In the genomic region with DNA sequence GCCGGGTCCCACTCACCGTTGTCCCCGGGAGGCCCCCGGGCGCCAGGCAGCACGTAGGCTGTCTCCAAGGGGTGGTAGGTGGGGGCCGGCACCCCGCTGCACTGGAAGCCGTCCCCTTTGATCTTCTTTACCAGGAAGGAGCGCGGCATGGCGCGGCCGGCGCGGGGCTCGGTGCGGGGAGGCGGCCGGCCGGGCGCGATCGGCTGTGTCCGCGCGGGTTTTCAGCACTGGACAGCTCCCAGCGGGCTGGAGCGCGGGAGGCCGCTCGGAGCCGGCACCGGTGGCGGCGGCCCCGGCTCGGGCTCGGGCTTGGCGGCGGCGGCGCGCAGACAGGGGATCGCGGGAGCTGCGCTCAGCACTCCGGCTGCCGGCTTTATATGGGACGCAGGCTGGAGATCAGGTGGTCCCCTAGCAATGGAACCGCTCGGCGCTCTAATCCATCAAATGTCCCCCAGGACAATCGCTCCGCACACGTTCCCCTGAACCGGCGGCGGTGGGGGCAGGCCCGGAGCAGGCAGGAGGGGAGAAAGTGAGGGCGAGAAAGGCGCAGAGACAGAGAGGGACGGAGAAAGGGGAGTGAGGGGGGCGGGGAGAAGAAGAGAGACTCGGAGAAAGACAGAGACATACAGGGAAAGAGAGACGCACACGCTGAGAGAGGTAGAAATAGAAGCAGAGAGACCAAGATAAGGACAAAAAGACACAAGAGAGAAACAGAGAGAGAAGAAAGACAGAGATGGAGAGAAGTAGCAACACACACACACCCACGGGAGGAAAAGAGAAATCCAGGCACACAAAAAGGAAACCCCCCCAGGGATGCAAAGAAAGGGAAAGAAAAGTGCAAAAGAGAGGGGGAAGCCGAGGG, we compare ENCODE assay signal across 8 cellular contexts. TPM values are rescaled to one million over a fixed set of nuclear protein-coding genes. Genes with fewer than 3 reads are reported as not detected.
DNase-seq lines count a peak whose midpoint lies in the region; ATAC-seq and TF ChIP-seq lines count a peak whose summit lies in the region.

TSS of gene SCRT2 (minus strand) at position 350 of the 862 bp plus-strand sequence. CDS start at position 149, 201 bp downstream.

- H3K27me3 ChIP-seq in stomach, result peaks cover 0 to 100% (median 68%) of the 10 kb centered on the region in 3 donors

- no peak for TF ChIP-seq CTCF in GM13977 (IDR thresholded peaks at IDR 0.05; ENCODE audit: extremely low read depth, insufficient read depth, missing control alignments)
- TF ChIP-seq CTCF in nephron progenitor cell (IDR thresholded peaks at IDR 0.05), result no peak
- TF ChIP-seq CTCF in stomach (IDR thresholded peaks at IDR 0.05), result no peak

- H3K9me3 ChIP-seq in stomach, result no peaks in the 10 kb centered on the region

- no peaks in the 10 kb centered on the region for H3K36me3 Mint-ChIP-seq in nephron progenitor cell (ENCODE audit: low read depth)

- in situ Hi-C loops in GM13977 (cut with MboI; ENCODE audit: low pct_unique_long_range_greater_than_20kb, low sequenced_read_pairs, unreplicated experiment), result no loop called here

- no peaks in the 10 kb centered on the region for H3K9me3 Mint-ChIP-seq in nephron progenitor cell

- TF ChIP-seq POLR2A in stomach (IDR thresholded peaks at IDR 0.05), result no peak

- TF ChIP-seq EP300 in stomach (IDR thresholded peaks at IDR 0.05), result no peak

- peaks cover 42% of the 10 kb centered on the region for H3K4me1 Mint-ChIP-seq in nephron progenitor cell

- no peak within 1 kb of the TSS for H3K27ac Mint-ChIP-seq in nephron progenitor cell

- peak; percentile 84 for DNase-seq in GM13977 (ENCODE audit: low spot score)
- DNase-seq in NCI-H82 (lab: John Stamatoyannopoulos, UW), result peak; percentile 71
- peak; percentile 38 to 44 for DNase-seq in activated T-helper 1 cell treated with anti-CD3 and anti-CD28 coated beads, Interleukin-2, amount 50 U/mL, for 16 hours (ENCODE audit: low read depth in 1 of 2, low spot score in 1 of 2)
- DNase-seq in fibroblast of peridontal ligament (ENCODE audit: extremely low read depth), result peak; percentile 56
- peak; percentile 97 for DNase-seq in nephron progenitor cell
- peak; percentile 87 for DNase-seq in stomach
- DNase-seq in NCI-H1436 treated with DMSO at 0.1 percent for 48 hours (lab: John Stamatoyannopoulos, UW), result no peak

- no peak for ATAC-seq in GM18511 (IDR thresholded peaks at IDR 0.05; ENCODE audit: unreplicated experiment)

- H3K4me1 ChIP-seq in stomach, result peaks cover 12 to 24% (median 21%) of the 10 kb centered on the region in 4 donors

- no peaks in the 10 kb centered on the region for H3K36me3 ChIP-seq in stomach

- H3K27me3 Mint-ChIP-seq in nephron progenitor cell (ENCODE audit: low read depth, poor library complexity), result peaks cover 95% of the 10 kb centered on the region

- intact Hi-C loops in stomach (cut with DNase I; ENCODE audit: low total_unique reads), result no loop called here

- H3K27ac ChIP-seq in stomach, result no peak within 1 kb of the TSS

- 1 to 2% (median 1%) methylated on average over 34 to 69 of the region's 69 CpGs for WGBS in stomach, 5 donors

- H3K4me3 ChIP-seq in stomach, result peak within 1 kb of the TSS in 3 of 4 donors; percentile 5 to 26 (median 23)

- H3K4me3 Mint-ChIP-seq in nephron progenitor cell, result peak within 1 kb of the TSS; percentile 76

RNA-seq across cellular contexts. Expression of gene SCRT2, which starts in this region (rescaled TPM):
- not detected for total RNA-seq in stomach
- not detected for polyA plus RNA-seq in stomach

Comparison
In these comparisons a context has a peak if more than half of its experiments do, and no peak if none do; other contexts are left out.
1. Peak in DNase-seq and H3K4me3 ChIP-seq in stomach; RNA of the gene not detected or under 1 TPM.